8 cellular contexts compared by ENCODE assay signal in genomic region chr5:23139338-23140171, GRCh38.
A peak's percentile ranks its signal among the peaks of the same experiment; 100 is the strongest.
DNase-seq lines count a peak whose midpoint lies in the region; TF ChIP-seq lines count a peak whose summit lies in the region.

No MANE protein-coding gene starts in this region.

- no peak overlapping the region for H3K4me3 ChIP-seq in WERI-Rb-1 (ENCODE audit: low read depth, low read length)
- no peak overlapping the region for H3K4me3 ChIP-seq in mesenchymal stem cell (ENCODE audit: insufficient read depth in 1 of 2, low read depth in 1 of 2, low read length in 2 of 2)

- peak; percentile 57 for TF ChIP-seq CTCF in WERI-Rb-1 (IDR thresholded peaks at IDR 0.05; ENCODE audit: low read depth, low read length)

- H3K27me3 ChIP-seq in WERI-Rb-1 (ENCODE audit: insufficient read depth, low read depth, severe bottlenecking) (no peaks in the 10 kb centered on the region), mesenchymal stem cell (ENCODE audit: control insufficient read depth in 1 of 2, insufficient read depth in 1 of 2, low read length in 2 of 2) (no peaks in the 10 kb centered on the region)

- no peak overlapping the region for H2BK5ac ChIP-seq in mesenchymal stem cell (ENCODE audit: low read depth, low read length, poor library complexity, severe bottlenecking)

- H2AK5ac ChIP-seq in mesenchymal stem cell (ENCODE audit: low read length, severe bottlenecking) = no peak overlapping the region

- no peak overlapping the region for H2AFZ ChIP-seq in mesenchymal stem cell (ENCODE audit: low read depth, low read length)

- no peaks in the 10 kb centered on the region for H3K4me1 ChIP-seq in mesenchymal stem cell (ENCODE audit: control insufficient read depth, insufficient read depth, low read depth, low read length)

- H3K79me1 ChIP-seq in mesenchymal stem cell (replicated peaks; ENCODE audit: low read length, poor library complexity, severe bottlenecking) = no peaks in the 10 kb centered on the region

- H3K9me3 ChIP-seq in WERI-Rb-1 (ENCODE audit: severe bottlenecking) (no peaks in the 10 kb centered on the region), mesenchymal stem cell (ENCODE audit: control insufficient read depth, low read length) (no peaks in the 10 kb centered on the region)

- H4K8ac ChIP-seq in mesenchymal stem cell (ENCODE audit: low read length) = no peak overlapping the region

- no peak overlapping the region for H3K4ac ChIP-seq in mesenchymal stem cell (ENCODE audit: low read depth in 1 of 2, low read length in 2 of 2)

- H3K14ac ChIP-seq in mesenchymal stem cell (ENCODE audit: low read length in 2 of 2) = no peak overlapping the region

- DNase-seq in NCI-H2171 treated with DMSO at 0.1 percent for 48 hours (lab: John Stamatoyannopoulos, UW) = peak; percentile 50
- DNase-seq in NCI-H2171 (lab: John Stamatoyannopoulos, UW) = no peak
- peak; percentile 11 for DNase-seq in LoVo (ENCODE audit: low spot score)
- DNase-seq in WERI-Rb-1 = no peak
- peak; percentile 35 for DNase-seq in mesenchymal stem cell
- no peak for DNase-seq in HK-2 (ENCODE audit: unreplicated experiment)
- DNase-seq in stimulated activated CD4-positive, alpha-beta T cell treated with anti-CD3 and anti-CD28 coated beads, Interleukin-15, amount 100 ng/mL, for 24 hours = no peak
- DNase-seq in activated CD8-positive, alpha-beta memory T cell treated with anti-CD3 and anti-CD28 coated beads, Interleukin-2, amount 50 U/mL, for 48 hours = no peak

- H3K9ac ChIP-seq in mesenchymal stem cell (ENCODE audit: low read length) = no peak overlapping the region

- H2BK120ac ChIP-seq in mesenchymal stem cell (ENCODE audit: low read depth, low read length) = no peak overlapping the region

- H4K91ac ChIP-seq in mesenchymal stem cell (ENCODE audit: low read length) = no peak overlapping the region

- H2BK15ac ChIP-seq in mesenchymal stem cell (ENCODE audit: low read depth, poor library complexity, severe bottlenecking) = no peak overlapping the region

- H3K27ac ChIP-seq in WERI-Rb-1 (0 out of 2 replicates have a peak overlapping the region, but pooled peaks have one; percentile 9), mesenchymal stem cell (ENCODE audit: low read length, poor library complexity, severe bottlenecking) (no peak overlapping the region)

- no peak overlapping the region for H3K23ac ChIP-seq in mesenchymal stem cell (ENCODE audit: low read length in 2 of 2)

- no peak overlapping the region for H3K4me2 ChIP-seq in mesenchymal stem cell (ENCODE audit: low read length, poor library complexity, severe bottlenecking)

- no CpG with 5 or more reads among the region's 4 CpGs for WGBS in mesenchymal stem cell

- no peak overlapping the region for H3K18ac ChIP-seq in mesenchymal stem cell (ENCODE audit: low read depth in 1 of 2, low read length in 2 of 2)

- H3K36me3 ChIP-seq in WERI-Rb-1 (no peaks in the 10 kb centered on the region), mesenchymal stem cell (ENCODE audit: control insufficient read depth in 1 of 2, insufficient read depth in 2 of 2, low read depth in 1 of 2, low read length in 2 of 2) (no peaks in the 10 kb centered on the region)

- no peak overlapping the region for H2BK12ac ChIP-seq in mesenchymal stem cell (ENCODE audit: low read length in 2 of 2)

Comparison
In these comparisons a context has a peak if more than half of its experiments do, and no peak if none do; other contexts are left out.
1. DNase-seq: peak in NCI-H2171 treated with DMSO at 0.1 percent for 48 hours (single experiment), LoVo (single experiment) and mesenchymal stem cell (single experiment); none in NCI-H2171 (single experiment), WERI-Rb-1 (single experiment), HK-2 (single experiment), stimulated activated CD4-positive, alpha-beta T cell treated with anti-CD3 and anti-CD28 coated beads, Interleukin-15, amount 100 ng/mL, for 24 hours (single experiment) and activated CD8-positive, alpha-beta memory T cell treated with anti-CD3 and anti-CD28 coated beads, Interleukin-2, amount 50 U/mL, for 48 hours (single experiment).